In genomic region chr13:52454825-52455676, GRCh38 we compare ENCODE assay signal across 1 cellular context.
TF ChIP-seq lines count a peak whose summit lies in the region.

A gene with protein sequence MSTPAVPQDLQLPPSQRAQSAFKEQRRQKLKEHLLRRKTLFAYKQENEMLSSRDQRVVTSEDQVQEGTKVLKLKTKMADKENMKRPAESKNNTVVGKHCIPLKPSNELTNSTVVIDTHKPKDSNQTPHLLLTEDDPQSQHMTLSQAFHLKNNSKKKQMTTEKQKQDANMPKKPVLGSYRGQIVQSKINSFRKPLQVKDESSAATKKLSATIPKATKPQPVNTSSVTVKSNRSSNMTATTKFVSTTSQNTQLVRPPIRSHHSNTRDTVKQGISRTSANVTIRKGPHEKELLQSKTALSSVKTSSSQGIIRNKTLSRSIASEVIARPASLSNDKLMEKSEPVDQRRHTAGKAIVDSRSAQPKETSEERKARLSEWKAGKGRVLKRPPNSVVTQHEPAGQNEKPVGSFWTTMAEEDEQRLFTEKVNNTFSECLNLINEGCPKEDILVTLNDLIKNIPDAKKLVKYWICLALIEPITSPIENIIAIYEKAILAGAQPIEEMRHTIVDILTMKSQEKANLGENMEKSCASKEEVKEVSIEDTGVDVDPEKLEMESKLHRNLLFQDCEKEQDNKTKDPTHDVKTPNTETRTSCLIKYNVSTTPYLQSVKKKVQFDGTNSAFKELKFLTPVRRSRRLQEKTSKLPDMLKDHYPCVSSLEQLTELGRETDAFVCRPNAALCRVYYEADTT (plus strand): TSS chr13:52455478. CDS start chr13:52455557, 79 bp downstream.

TF ChIP-seq in HepG2, 621 proteins besides CTCF, POLR2A, EP300 and RAD21 (continued from another document and continues in another):
- TF ChIP-seq, protein P1, sequence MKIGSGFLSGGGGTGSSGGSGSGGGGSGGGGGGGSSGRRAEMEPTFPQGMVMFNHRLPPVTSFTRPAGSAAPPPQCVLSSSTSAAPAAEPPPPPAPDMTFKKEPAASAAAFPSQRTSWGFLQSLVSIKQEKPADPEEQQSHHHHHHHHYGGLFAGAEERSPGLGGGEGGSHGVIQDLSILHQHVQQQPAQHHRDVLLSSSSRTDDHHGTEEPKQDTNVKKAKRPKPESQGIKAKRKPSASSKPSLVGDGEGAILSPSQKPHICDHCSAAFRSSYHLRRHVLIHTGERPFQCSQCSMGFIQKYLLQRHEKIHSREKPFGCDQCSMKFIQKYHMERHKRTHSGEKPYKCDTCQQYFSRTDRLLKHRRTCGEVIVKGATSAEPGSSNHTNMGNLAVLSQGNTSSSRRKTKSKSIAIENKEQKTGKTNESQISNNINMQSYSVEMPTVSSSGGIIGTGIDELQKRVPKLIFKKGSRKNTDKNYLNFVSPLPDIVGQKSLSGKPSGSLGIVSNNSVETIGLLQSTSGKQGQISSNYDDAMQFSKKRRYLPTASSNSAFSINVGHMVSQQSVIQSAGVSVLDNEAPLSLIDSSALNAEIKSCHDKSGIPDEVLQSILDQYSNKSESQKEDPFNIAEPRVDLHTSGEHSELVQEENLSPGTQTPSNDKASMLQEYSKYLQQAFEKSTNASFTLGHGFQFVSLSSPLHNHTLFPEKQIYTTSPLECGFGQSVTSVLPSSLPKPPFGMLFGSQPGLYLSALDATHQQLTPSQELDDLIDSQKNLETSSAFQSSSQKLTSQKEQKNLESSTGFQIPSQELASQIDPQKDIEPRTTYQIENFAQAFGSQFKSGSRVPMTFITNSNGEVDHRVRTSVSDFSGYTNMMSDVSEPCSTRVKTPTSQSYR (CRISPR knock-in tag; IDR thresholded peaks at IDR 0.05; ENCODE audit: borderline replicate concordance): peak; percentile 63; the same call in 1 of the 2 replicates
- no peak for TF ChIP-seq ATAD3A (CRISPR knock-in tag; IDR thresholded peaks at IDR 0.05)
- peak; percentile 53 for TF ChIP-seq TBX2 (CRISPR knock-in tag; IDR thresholded peaks at IDR 0.05; ENCODE audit: borderline replicate concordance)
- no peak for TF ChIP-seq BCL6 (CRISPR knock-in tag; IDR thresholded peaks at IDR 0.05)
- TF ChIP-seq GABPB1 (CRISPR knock-in tag; IDR thresholded peaks at IDR 0.05): peak; percentile 37; the same call in 1 of the 2 replicates
- TF ChIP-seq ZNF784 (CRISPR knock-in tag; IDR thresholded peaks at IDR 0.05; ENCODE audit: borderline replicate concordance): no peak
- TF ChIP-seq TCF7 (IDR thresholded peaks at IDR 0.05; ENCODE audit: low read depth): no peak
- no peak for TF ChIP-seq RNF2 (conservative IDR thresholded peaks at IDR 0.05; ENCODE audit: low read depth)
- no peak for TF ChIP-seq RBAK (CRISPR knock-in tag; IDR thresholded peaks at IDR 0.05)
- 0 out of 2 replicates have a peak, but pooled peaks have one; percentile 4 for TF ChIP-seq THRA (CRISPR knock-in tag; IDR thresholded peaks at IDR 0.05; ENCODE audit: borderline replicate concordance)
- TF ChIP-seq ZNF225 (CRISPR knock-in tag; IDR thresholded peaks at IDR 0.05): no peak; the same call in 1 of the 2 replicates
- TF ChIP-seq ZNF713 (CRISPR knock-in tag; IDR thresholded peaks at IDR 0.05): no peak
- no peak for TF ChIP-seq ZNF136 (CRISPR knock-in tag; IDR thresholded peaks at IDR 0.05; ENCODE audit: low read depth)
- TF ChIP-seq THAP9 (CRISPR knock-in tag; IDR thresholded peaks at IDR 0.05; ENCODE audit: borderline replicate concordance): no peak
- no peak for TF ChIP-seq TOE1 (CRISPR knock-in tag; IDR thresholded peaks at IDR 0.05)
- TF ChIP-seq, protein P2, sequence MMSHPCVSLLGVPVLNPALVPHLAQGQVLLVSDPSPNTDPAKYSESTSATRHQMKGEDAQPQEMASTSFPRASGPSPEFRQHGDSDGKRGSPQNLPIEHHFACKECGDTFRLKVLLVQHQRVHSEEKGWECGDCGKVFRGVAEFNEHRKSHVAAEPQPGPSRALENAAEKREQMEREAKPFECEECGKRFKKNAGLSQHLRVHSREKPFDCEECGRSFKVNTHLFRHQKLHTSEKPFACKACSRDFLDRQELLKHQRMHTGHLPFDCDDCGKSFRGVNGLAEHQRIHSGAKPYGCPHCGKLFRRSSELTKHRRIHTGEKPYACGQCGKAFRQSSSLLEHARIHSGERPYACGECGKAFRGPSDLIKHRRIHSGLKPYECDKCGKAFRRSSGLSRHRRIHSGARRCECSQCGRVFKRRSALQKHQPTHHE (CRISPR knock-in tag; IDR thresholded peaks at IDR 0.05; ENCODE audit: borderline replicate concordance): peak; percentile 81
- no peak for TF ChIP-seq GABPA (IDR thresholded peaks at IDR 0.05; ENCODE audit: low read depth, low read length)
- no peak for TF ChIP-seq GABPA (CRISPR knock-in tag; IDR thresholded peaks at IDR 0.05; ENCODE audit: low read depth)
- no peak for TF ChIP-seq ZNF589 (CRISPR knock-in tag; conservative IDR thresholded peaks at IDR 0.05)
- TF ChIP-seq, protein P3, sequence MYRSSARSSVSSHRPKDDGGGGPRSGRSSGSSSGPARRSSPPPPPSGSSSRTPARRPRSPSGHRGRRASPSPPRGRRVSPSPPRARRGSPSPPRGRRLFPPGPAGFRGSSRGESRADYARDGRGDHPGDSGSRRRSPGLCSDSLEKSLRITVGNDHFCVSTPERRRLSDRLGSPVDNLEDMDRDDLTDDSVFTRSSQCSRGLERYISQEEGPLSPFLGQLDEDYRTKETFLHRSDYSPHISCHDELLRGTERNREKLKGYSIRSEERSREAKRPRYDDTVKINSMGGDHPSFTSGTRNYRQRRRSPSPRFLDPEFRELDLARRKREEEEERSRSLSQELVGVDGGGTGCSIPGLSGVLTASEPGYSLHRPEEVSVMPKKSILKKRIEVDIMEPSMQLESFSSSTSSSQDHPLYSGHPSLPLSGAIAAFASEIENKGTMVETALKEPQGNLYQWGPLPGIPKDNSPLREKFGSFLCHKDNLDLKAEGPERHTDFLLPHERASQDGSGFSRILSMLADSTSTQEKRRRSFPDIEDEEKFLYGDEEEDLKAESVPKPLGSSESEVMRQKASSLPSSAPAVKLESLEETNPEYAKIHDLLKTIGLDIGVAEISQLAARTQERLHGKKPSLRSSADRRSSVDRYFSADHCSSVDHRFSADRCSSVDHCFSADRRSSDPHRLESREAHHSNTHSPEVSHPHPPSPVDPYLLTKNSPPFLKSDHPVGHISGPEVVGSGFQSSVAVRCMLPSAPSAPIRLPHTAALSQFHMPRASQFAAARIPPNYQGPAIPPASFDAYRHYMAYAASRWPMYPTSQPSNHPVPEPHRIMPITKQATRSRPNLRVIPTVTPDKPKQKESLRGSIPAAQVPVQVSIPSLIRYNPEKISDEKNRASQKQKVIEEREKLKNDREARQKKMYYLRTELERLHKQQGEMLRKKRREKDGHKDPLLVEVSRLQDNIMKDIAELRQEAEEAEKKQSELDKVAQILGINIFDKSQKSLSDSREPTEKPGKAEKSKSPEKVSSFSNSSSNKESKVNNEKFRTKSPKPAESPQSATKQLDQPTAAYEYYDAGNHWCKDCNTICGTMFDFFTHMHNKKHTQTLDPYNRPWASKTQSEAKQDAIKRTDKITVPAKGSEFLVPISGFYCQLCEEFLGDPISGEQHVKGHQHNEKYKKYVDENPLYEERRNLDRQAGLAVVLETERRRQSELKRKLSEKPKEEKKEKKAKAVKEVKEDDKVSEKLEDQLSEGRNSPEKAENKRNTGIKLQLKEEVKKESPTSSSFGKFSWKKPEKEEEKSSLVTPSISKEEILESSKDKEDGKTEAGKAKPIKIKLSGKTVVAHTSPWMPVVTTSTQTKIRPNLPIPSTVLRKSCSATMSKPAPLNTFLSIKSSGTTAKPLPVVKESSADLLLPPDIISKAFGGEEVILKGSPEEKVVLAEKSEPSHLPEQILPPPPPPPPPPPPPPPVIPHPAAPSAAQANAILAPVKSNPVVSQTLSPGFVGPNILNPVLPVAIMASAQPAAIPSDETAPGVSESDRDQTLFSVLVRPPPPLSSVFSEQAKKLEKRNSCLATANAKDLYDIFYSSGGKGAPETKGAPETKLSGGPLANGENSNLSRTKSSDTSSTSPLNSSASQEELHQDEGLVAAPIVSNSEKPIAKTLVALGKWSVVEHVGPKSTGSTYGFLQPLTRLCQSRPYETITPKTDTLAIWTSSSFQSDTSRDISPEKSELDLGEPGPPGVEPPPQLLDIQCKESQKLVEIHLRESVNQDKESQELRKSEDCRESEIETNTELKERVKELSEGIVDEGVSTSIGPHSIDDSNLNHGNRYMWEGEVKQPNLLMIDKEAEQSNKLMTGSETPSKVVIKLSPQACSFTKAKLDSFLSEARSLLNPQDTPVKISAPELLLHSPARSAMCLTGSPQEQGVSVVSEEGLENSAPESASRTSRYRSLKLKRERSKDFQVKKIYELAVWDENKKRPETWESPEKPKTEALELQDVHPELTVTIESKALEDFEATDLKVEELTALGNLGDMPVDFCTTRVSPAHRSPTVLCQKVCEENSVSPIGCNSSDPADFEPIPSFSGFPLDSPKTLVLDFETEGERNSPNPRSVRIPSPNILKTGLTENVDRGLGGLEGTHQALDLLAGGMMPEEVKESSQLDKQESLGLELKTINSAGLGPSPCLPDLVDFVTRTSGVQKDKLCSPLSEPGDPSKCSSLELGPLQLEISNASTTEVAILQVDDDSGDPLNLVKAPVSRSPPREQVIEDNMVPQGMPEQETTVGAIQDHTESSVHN (CRISPR knock-in tag; IDR thresholded peaks at IDR 0.05): no peak
- TF ChIP-seq ZNF333 (CRISPR knock-in tag; IDR thresholded peaks at IDR 0.05; ENCODE audit: borderline replicate concordance): peak; percentile 96
- TF ChIP-seq SIX4 (CRISPR knock-in tag; IDR thresholded peaks at IDR 0.05): no peak; the same call in 1 of the 2 replicates
- no peak for TF ChIP-seq ZNF549 (CRISPR knock-in tag; IDR thresholded peaks at IDR 0.05)
- no peak for TF ChIP-seq TP53 (CRISPR knock-in tag; conservative IDR thresholded peaks at IDR 0.05)
- TF ChIP-seq WIZ (CRISPR knock-in tag; IDR thresholded peaks at IDR 0.05): no peak
- peak; percentile 8; the same call in 1 of the 2 replicates for TF ChIP-seq E2F2 (CRISPR knock-in tag; IDR thresholded peaks at IDR 0.05; ENCODE audit: borderline replicate concordance)
- 0 out of 2 replicates have a peak, but pooled peaks have one; percentile 8 for TF ChIP-seq ZNF12 (CRISPR knock-in tag; IDR thresholded peaks at IDR 0.05)
- TF ChIP-seq FOXK2 (IDR thresholded peaks at IDR 0.05): peak; percentile 92
- no peak for TF ChIP-seq SOX13 (IDR thresholded peaks at IDR 0.05)
- no peak for TF ChIP-seq SOX13 (CRISPR knock-in tag; conservative IDR thresholded peaks at IDR 0.05 in 1 of 2, IDR thresholded peaks at IDR 0.05 in 1 of 2)
- no peak for TF ChIP-seq ZNF274 (CRISPR knock-in tag; IDR thresholded peaks at IDR 0.05)
- no peak for TF ChIP-seq ZNF737 (CRISPR knock-in tag; IDR thresholded peaks at IDR 0.05; ENCODE audit: borderline replicate concordance)
- TF ChIP-seq NKX3-1 (CRISPR knock-in tag; IDR thresholded peaks at IDR 0.05): no peak; the same call in 1 of the 2 replicates
- TF ChIP-seq DMAP1 (CRISPR knock-in tag; IDR thresholded peaks at IDR 0.05): no peak
- TF ChIP-seq RBM39 (IDR thresholded peaks at IDR 0.05; ENCODE audit: low read depth, low read length, poor library complexity, severe bottlenecking): no peak
- no peak for TF ChIP-seq ETV6 (CRISPR knock-in tag; conservative IDR thresholded peaks at IDR 0.05)
- no peak for TF ChIP-seq NFE2L1 (CRISPR knock-in tag; IDR thresholded peaks at IDR 0.05; ENCODE audit: borderline replicate concordance)
- no peak for TF ChIP-seq TCF7L2 (IDR thresholded peaks at IDR 0.05; ENCODE audit: low read depth, low read length)
- 0 out of 2 replicates have a peak, but pooled peaks have one; percentile 13 for TF ChIP-seq KLF11 (CRISPR knock-in tag; IDR thresholded peaks at IDR 0.05)
- no peak for TF ChIP-seq ZNF550 (CRISPR knock-in tag; IDR thresholded peaks at IDR 0.05; ENCODE audit: borderline replicate concordance)
- no peak for TF ChIP-seq CBX2 (IDR thresholded peaks at IDR 0.05; ENCODE audit: low read depth, low read length)
- no peak for TF ChIP-seq CBX2 (CRISPR knock-in tag; IDR thresholded peaks at IDR 0.05; ENCODE audit: low read depth)
- 0 out of 2 replicates have a peak, but pooled peaks have one; percentile 72 for TF ChIP-seq SPEN (CRISPR knock-in tag; IDR thresholded peaks at IDR 0.05; ENCODE audit: low read depth)
- TF ChIP-seq PITX1 (CRISPR knock-in tag; IDR thresholded peaks at IDR 0.05): 0 out of 2 replicates have a peak, but pooled peaks have one; percentile 36
